Comparison of ENCODE assay signal across 10 cellular contexts in genomic region chr11:64915366-64915887, GRCh38. TPM values are rescaled to one million over a fixed set of nuclear protein-coding genes. Genes with fewer than 3 reads are reported as not detected.
A peak's percentile ranks its signal among the peaks of the same experiment; 100 is the strongest.
DNase-seq lines count a peak whose midpoint lies in the region; FAIRE-seq and TF ChIP-seq lines count a peak whose summit lies in the region.
"Had no signal": no experiment of that assay in that cellular context is flagged by ENCODE, and none has a peak within 500 bp of the region (broad histone marks: within the 10 kb centered on the region; RNA-seq: fewer than 3 reads in every experiment).

No MANE protein-coding gene starts in this region.

- TF ChIP-seq CTCF in HEK293 (tag by site-specific recombination; IDR thresholded peaks at IDR 0.05) (no peak), astrocyte (IDR thresholded peaks at IDR 0.05; ENCODE audit: insufficient read depth, low read depth, low read length) (no peak), transverse colon (IDR thresholded peaks at IDR 0.05) (no peak)

- peaks cover 10% of the 10 kb centered on the region for H3K4me1 Mint-ChIP-seq in astrocyte (ENCODE audit: low read depth, unreplicated experiment)

- WGBS in transverse colon (ENCODE audit: low coverage in 1 of 2), 2 donors: 80% methylated on average over 2 to 7 of the region's 7 CpGs

- H3K4me2 ChIP-seq in astrocyte (ENCODE audit: low read length): peak overlapping the region; percentile 96

- H3K4me3 ChIP-seq in HEK293 (ENCODE audit: low read depth, low read length) (no peak overlapping the region), astrocyte (ENCODE audit: insufficient read depth, low read depth, low read length) (no peak overlapping the region), mucosa of rectum (ENCODE audit: low read length in 2 of 2) (peak overlapping the region; percentile 97 to 98), transverse colon (peak overlapping the region in 1 of 4 donors; percentile 92)

- peaks cover 21% of the 10 kb centered on the region for H3K79me2 ChIP-seq in astrocyte (ENCODE audit: insufficient read depth, low read length)

- no peaks in the 10 kb centered on the region for H3K27me3 Mint-ChIP-seq in astrocyte (ENCODE audit: low read depth, unreplicated experiment)

- H3K4me3 Mint-ChIP-seq in astrocyte (ENCODE audit: unreplicated experiment): peak overlapping the region; percentile 94

- peak; percentile 43 for DNase-seq in 8988T
- no peak for DNase-seq in astrocyte (ENCODE audit: low read depth)
- DNase-seq in substantia nigra (lab: John Stamatoyannopoulos, UW): no peak
- no peak for DNase-seq in T-helper 9 cell
- no peak for DNase-seq in activated gamma-delta T cell (lab: John Stamatoyannopoulos, UW)
- DNase-seq in transverse colon: no peak
- DNase-seq: NCI-H446 treated with DMSO at 0.1 percent for 48 hours had no signal

- CTCF ChIA-PET in HEK293 (lab: Yijun Ruan, JAX): interaction anchor here (0.6 to 1.4 kb wide), 5 partner anchors 35 to 117 kb away, joined by 3 to 4 read pairs (median 4); partner anchors contain the start of gene BATF2

- H3K36me3 ChIP-seq in HEK293 (ENCODE audit: control insufficient read depth in 2 of 2, insufficient read depth in 1 of 2, low read length in 2 of 2) (peaks cover 0 to 40% of the 10 kb centered on the region in 2 experiments; a peak in 1 of 3 replicates), astrocyte (ENCODE audit: insufficient read depth, low read length) (peaks cover 2% of the 10 kb centered on the region), mucosa of rectum (ENCODE audit: control insufficient read depth in 2 of 2, insufficient read depth in 2 of 2, low read length in 2 of 2) (peaks cover 29 to 33% of the 10 kb centered on the region in 2 donors), transverse colon (peaks cover 0 to 26% (median 12%) of the 10 kb centered on the region in 4 donors)

- TF ChIP-seq POLR2A in transverse colon (IDR thresholded peaks at IDR 0.05): no peak

- no peak for TF ChIP-seq EP300 in transverse colon (IDR thresholded peaks at IDR 0.05; ENCODE audit: low read depth)

- no peak overlapping the region for H3K27ac ChIP-seq in HEK293 (ENCODE audit: extremely low read depth, low read depth, low read length)
- H3K27ac ChIP-seq in astrocyte (ENCODE audit: low read depth, low read length): no peak overlapping the region
- H3K27ac ChIP-seq in mucosa of rectum (ENCODE audit: low read depth in 2 of 2, low read length in 2 of 2): no peak overlapping the region
- H3K27ac ChIP-seq in substantia nigra (ENCODE audit: low read depth, low read length, poor library complexity, severe bottlenecking): no peak overlapping the region
- peak overlapping the region in 2 of 4 donors; percentile 88 to 93 for H3K27ac ChIP-seq in transverse colon

- intact Hi-C loops in transverse colon (cut with DNase I; ENCODE audit: low total_unique reads): no loop called here

- H3K27me3 ChIP-seq in astrocyte (ENCODE audit: insufficient read depth, low read length): no peaks in the 10 kb centered on the region
- H3K27me3 ChIP-seq in mucosa of rectum (ENCODE audit: control insufficient read depth in 2 of 2, insufficient read depth in 2 of 2, low read length in 2 of 2): no peaks in the 10 kb centered on the region
- H3K27me3 ChIP-seq in transverse colon: no peaks in the 10 kb centered on the region

- H2AFZ ChIP-seq in astrocyte (ENCODE audit: low read depth, low read length): no peak overlapping the region

- no peaks in the 10 kb centered on the region for H3K9me3 Mint-ChIP-seq in astrocyte (ENCODE audit: unreplicated experiment)

- no peaks in the 10 kb centered on the region for H3K9me3 ChIP-seq in HEK293 (ENCODE audit: control insufficient read depth, insufficient read depth, low read depth, low read length)
- no peaks in the 10 kb centered on the region for H3K9me3 ChIP-seq in astrocyte (ENCODE audit: insufficient read depth, low read depth, low read length)
- no peaks in the 10 kb centered on the region for H3K9me3 ChIP-seq in mucosa of rectum (ENCODE audit: control insufficient read depth in 2 of 2, low read length in 2 of 2)
- H3K9me3 ChIP-seq in transverse colon: no peaks in the 10 kb centered on the region

- H3K36me3 Mint-ChIP-seq in astrocyte (ENCODE audit: low read depth, unreplicated experiment): peaks cover 8% of the 10 kb centered on the region

- H3K9ac ChIP-seq in astrocyte (ENCODE audit: low read length): peak overlapping the region; percentile 95
- H3K9ac ChIP-seq in mucosa of rectum (ENCODE audit: low read depth in 1 of 2, low read length in 2 of 2): peak overlapping the region; percentile 98 to 100

- in situ Hi-C loops in transverse colon (cut with MboI; ENCODE audit: low pct_ligation_motif_present in 1 of 4, low pct_unique_long_range_greater_than_20kb in 1 of 4, low sequenced_read_pairs in 3 of 4): no loop called here

- FAIRE-seq in astrocyte (lab: Jason Lieb, UNC): no peak
- FAIRE-seq: islet of Langerhans had no signal

- POLR2A ChIA-PET in HEK293 (lab: Yijun Ruan, JAX): interaction anchor here (0.6 to 1.3 kb wide), 4 partner anchors 9 to 260 kb away, joined by 3 to 4 read pairs (median 4); partner anchors contain the start of genes PPP2R5B and SF1

- H3K27ac Mint-ChIP-seq in astrocyte (ENCODE audit: unreplicated experiment): no peak overlapping the region

- H4K20me1 ChIP-seq in astrocyte (ENCODE audit: insufficient read depth, low read length): no peaks in the 10 kb centered on the region

- H3K4me1 ChIP-seq in HEK293 (ENCODE audit: control insufficient read depth, insufficient read depth, low read length): no peaks in the 10 kb centered on the region
- H3K4me1 ChIP-seq in astrocyte (ENCODE audit: insufficient read depth, low read length): peaks cover 18% of the 10 kb centered on the region
- peaks cover 15 to 20% of the 10 kb centered on the region in 2 donors for H3K4me1 ChIP-seq in mucosa of rectum (ENCODE audit: control insufficient read depth in 2 of 2, insufficient read depth in 2 of 2, low read length in 2 of 2)
- peaks cover 14 to 27% (median 24%) of the 10 kb centered on the region in 4 donors for H3K4me1 ChIP-seq in transverse colon

TF ChIP-seq in HEK293, 187 proteins besides CTCF, POLR2A, EP300 and RAD21:
- 0 out of 2 replicates have a peak, but pooled peaks have one; percentile 9 for TF ChIP-seq ZNF335 (tag by site-specific recombination; conservative IDR thresholded peaks at IDR 0.05)
- TF ChIP-seq ZXDB (tag by site-specific recombination; IDR thresholded peaks at IDR 0.05): no peak

RNA-seq across cellular contexts. Expression of gene ATG2A, which starts 1.6 kb away (rescaled TPM):
- total RNA-seq in astrocyte (21.4 and 21.8 TPM in 2 replicates), transverse colon (10 to 100 TPM; 30.1 to 82.3 (median 46.4) TPM)

RNA-seq across cellular contexts. Expression of gene PPP2R5B, which starts 9.1 kb away (rescaled TPM):
- total RNA-seq in astrocyte (22.5 and 24.1 TPM in 2 replicates), transverse colon (10 to 100 TPM; 16.7 to 38.1 (median 26.8) TPM)

RNA-seq across cellular contexts. Expression of gene GPHA2, which starts 20.3 kb away (rescaled TPM):
- total RNA-seq in astrocyte (not detected in 2 replicates), transverse colon (1 to 10 TPM in 1 of 4 donors, not detected in 3; 6.0 TPM)

RNA-seq across cellular contexts. Expression of gene EHD1, which starts 37.0 kb away (rescaled TPM):
- total RNA-seq in astrocyte (182 and 201 TPM in 2 replicates), transverse colon (100 to 1,000 TPM in 2 of 4 donors, 10 to 100 TPM in 2; 67.9 to 202 (median 116) TPM)

RNA-seq across cellular contexts. Expression of gene MAJIN, which starts 56.5 kb away (rescaled TPM):
- total RNA-seq in astrocyte: not detected in 2 replicates
- total RNA-seq in transverse colon: not detected

Comparison
In these comparisons a context has a peak if more than half of its experiments do, and no peak if none do; other contexts are left out.
1. H3K4me3 ChIP-seq: peak in mucosa of rectum (2 of 2); none in HEK293 (single experiment) and astrocyte (single experiment).